Comparison of ENCODE assay signal across 11 cellular contexts in genomic region chr14:100105357-100106169, GRCh38. TPM values are rescaled to one million over a fixed set of nuclear protein-coding genes. Genes with fewer than 3 reads are reported as not detected.
DNase-seq lines count a peak whose midpoint lies in the region; ATAC-seq lines count a peak whose summit lies in the region.
"Had no signal": no experiment of that assay in that cellular context is flagged by ENCODE, and none has a peak within 500 bp of the region (broad histone marks: within the 10 kb centered on the region; RNA-seq: fewer than 3 reads in every experiment).

No MANE protein-coding gene starts in this region.

- H3K27ac Mint-ChIP-seq in activated CD4-positive, alpha-beta T cell treated with anti-CD3 and anti-CD28 coated beads, Interleukin-2, amount 10 ng/mL, durations not matched to agents 7 days and 5 days = peak overlapping the region; percentile 87
- peak overlapping the region; percentile 98 for H3K27ac Mint-ChIP-seq in T-helper 17 cell
- peak overlapping the region; percentile 64 for H3K27ac Mint-ChIP-seq in dendritic cell treated with granulocyte-macrophage colony-stimulating factor and Interleukin-4, amounts not matched to agents 40 ng/mL and 50 ng/mL, for 4 days
- H3K27ac Mint-ChIP-seq in stimulated activated memory B cell treated with anti-CD40 and anti-IgM and Interleukin-4, amounts not matched to agents 10 μg/mL and 1 μg/mL and 100 μg/mL, for 72 hours = peak overlapping the region; percentile 77

- no peaks in the 10 kb centered on the region for H3K9me3 Mint-ChIP-seq in activated CD4-positive, alpha-beta T cell treated with anti-CD3 and anti-CD28 coated beads, Interleukin-2, amount 10 ng/mL, durations not matched to agents 7 days and 5 days
- H3K9me3 Mint-ChIP-seq in dendritic cell treated with granulocyte-macrophage colony-stimulating factor and Interleukin-4, amounts not matched to agents 40 ng/mL and 50 ng/mL, for 4 days = no peaks in the 10 kb centered on the region
- H3K9me3 Mint-ChIP-seq in stimulated activated memory B cell treated with anti-CD40 and anti-IgM and Interleukin-4, amounts not matched to agents 10 μg/mL and 1 μg/mL and 100 μg/mL, for 72 hours = no peaks in the 10 kb centered on the region

- peaks cover 86% of the 10 kb centered on the region for H3K4me1 Mint-ChIP-seq in activated CD4-positive, alpha-beta T cell treated with anti-CD3 and anti-CD28 coated beads, Interleukin-2, amount 10 ng/mL, durations not matched to agents 7 days and 5 days
- peaks cover 71% of the 10 kb centered on the region for H3K4me1 Mint-ChIP-seq in T-helper 17 cell
- H3K4me1 Mint-ChIP-seq in dendritic cell treated with granulocyte-macrophage colony-stimulating factor and Interleukin-4, amounts not matched to agents 40 ng/mL and 50 ng/mL, for 4 days (ENCODE audit: low read depth) = peaks cover 74% of the 10 kb centered on the region
- peaks cover 72% of the 10 kb centered on the region for H3K4me1 Mint-ChIP-seq in stimulated activated memory B cell treated with anti-CD40 and anti-IgM and Interleukin-4, amounts not matched to agents 10 μg/mL and 1 μg/mL and 100 μg/mL, for 72 hours

- no peaks in the 10 kb centered on the region for H3K9me3 ChIP-seq in T-helper 17 cell (ENCODE audit: control insufficient read depth, low read length, poor library complexity, severe bottlenecking)
- H3K9me3 ChIP-seq: MG63 had no signal

- CTCF ChIA-PET in activated CD4-positive, alpha-beta T cell treated with anti-CD3 and anti-CD28 coated beads, Interleukin-2, amount 10 ng/mL, durations not matched to agents 7 days and 5 days (lab: Charles Lee) = interaction anchor here (1.1 to 2.1 kb wide), 8 partner anchors 11 to 88 kb away, joined by 3 to 10 read pairs (median 5); partner anchors contain the start of gene EVL

- peaks cover 86% of the 10 kb centered on the region for H3K36me3 Mint-ChIP-seq in activated CD4-positive, alpha-beta T cell treated with anti-CD3 and anti-CD28 coated beads, Interleukin-2, amount 10 ng/mL, durations not matched to agents 7 days and 5 days (ENCODE audit: low read depth)
- peaks cover 17% of the 10 kb centered on the region for H3K36me3 Mint-ChIP-seq in T-helper 17 cell (ENCODE audit: low read depth)
- peaks cover 97% of the 10 kb centered on the region for H3K36me3 Mint-ChIP-seq in dendritic cell treated with granulocyte-macrophage colony-stimulating factor and Interleukin-4, amounts not matched to agents 40 ng/mL and 50 ng/mL, for 4 days (ENCODE audit: low read depth)
- peaks cover 43% of the 10 kb centered on the region for H3K36me3 Mint-ChIP-seq in stimulated activated memory B cell treated with anti-CD40 and anti-IgM and Interleukin-4, amounts not matched to agents 10 μg/mL and 1 μg/mL and 100 μg/mL, for 72 hours

- no peaks in the 10 kb centered on the region for H3K27me3 Mint-ChIP-seq in activated CD4-positive, alpha-beta T cell treated with anti-CD3 and anti-CD28 coated beads, Interleukin-2, amount 10 ng/mL, durations not matched to agents 7 days and 5 days
- H3K27me3 Mint-ChIP-seq in T-helper 17 cell = no peaks in the 10 kb centered on the region
- H3K27me3 Mint-ChIP-seq in dendritic cell treated with granulocyte-macrophage colony-stimulating factor and Interleukin-4, amounts not matched to agents 40 ng/mL and 50 ng/mL, for 4 days = no peaks in the 10 kb centered on the region
- no peaks in the 10 kb centered on the region for H3K27me3 Mint-ChIP-seq in stimulated activated memory B cell treated with anti-CD40 and anti-IgM and Interleukin-4, amounts not matched to agents 10 μg/mL and 1 μg/mL and 100 μg/mL, for 72 hours

- ATAC-seq in T-helper 17 cell (peak; percentile 27), GM18868 (IDR thresholded peaks at IDR 0.05; ENCODE audit: unreplicated experiment) (no peak)
- ATAC-seq in stimulated activated memory B cell treated with anti-CD40 and anti-IgM and Interleukin-4, amounts not matched to agents 10 μg/mL and 1 μg/mL and 100 μg/mL, for 72 hours = no peak

- DNase-seq in activated CD4-positive, alpha-beta T cell treated with anti-CD3 and anti-CD28 coated beads, Interleukin-2, amount 10 ng/mL, durations not matched to agents 7 days and 5 days = peak; percentile 37
- DNase-seq in activated CD4-positive, alpha-beta T cell treated with anti-CD3 and anti-CD28 coated beads for 1 hour = no peak
- no peak for DNase-seq in T-helper 17 cell
- no peak for DNase-seq in EL
- DNase-seq in mucosa of gallbladder (ENCODE audit: low spot score) = no peak
- DNase-seq: NCI-H748 treated with DMSO at 0.1 percent for 48 hours, SW 1271 had no signal

- intact Hi-C loops in dendritic cell treated with granulocyte-macrophage colony-stimulating factor and Interleukin-4, amounts not matched to agents 40 ng/mL and 50 ng/mL, for 4 days (cut with micrococcal nuclease) = loop anchor here (2.0 kb wide), 1 partner anchor 49 kb away; no protein-coding TSS in a partner anchor

- POLR2A ChIA-PET in activated CD4-positive, alpha-beta T cell treated with anti-CD3 and anti-CD28 coated beads, Interleukin-2, amount 10 ng/mL, durations not matched to agents 7 days and 5 days (lab: Charles Lee) = interaction anchor here (1.1 to 2.0 kb wide), 2 partner anchors 39 to 41 kb away, joined by 4 to 6 read pairs; partner anchors contain the start of gene EVL

- H3K4me3 Mint-ChIP-seq in activated CD4-positive, alpha-beta T cell treated with anti-CD3 and anti-CD28 coated beads, Interleukin-2, amount 10 ng/mL, durations not matched to agents 7 days and 5 days = peak overlapping the region; percentile 40
- H3K4me3 Mint-ChIP-seq in T-helper 17 cell = peak overlapping the region; percentile 73
- no peak overlapping the region for H3K4me3 Mint-ChIP-seq in dendritic cell treated with granulocyte-macrophage colony-stimulating factor and Interleukin-4, amounts not matched to agents 40 ng/mL and 50 ng/mL, for 4 days
- H3K4me3 Mint-ChIP-seq in stimulated activated memory B cell treated with anti-CD40 and anti-IgM and Interleukin-4, amounts not matched to agents 10 μg/mL and 1 μg/mL and 100 μg/mL, for 72 hours = no peak overlapping the region

RNA-seq across cellular contexts. Expression of gene EVL, which starts 40.3 kb away (rescaled TPM):
- 1,000 to 10,000 TPM; 1,017 to 1,048 TPM for total RNA-seq in activated CD4-positive, alpha-beta T cell treated with anti-CD3 and anti-CD28 coated beads, Interleukin-2, amount 10 ng/mL, durations not matched to agents 7 days and 5 days
- total RNA-seq in T-helper 17 cell = 100 to 1,000 TPM; 793 to 831 TPM
- total RNA-seq in mucosa of gallbladder = 89.1 TPM

RNA-seq across cellular contexts. Expression of gene DEGS2, which starts 53.9 kb away (rescaled TPM):
- total RNA-seq in activated CD4-positive, alpha-beta T cell treated with anti-CD3 and anti-CD28 coated beads, Interleukin-2, amount 10 ng/mL, durations not matched to agents 7 days and 5 days = under 1 TPM; 0.15 to 0.23 TPM
- total RNA-seq in T-helper 17 cell (under 1 TPM in 1 of 2 donors, not detected in 1; 0.30 TPM), mucosa of gallbladder (149 TPM)

Comparison
In these comparisons a context has a peak if more than half of its experiments do, and no peak if none do; other contexts are left out.
1. H3K4me3 Mint-ChIP-seq: peak in activated CD4-positive, alpha-beta T cell treated with anti-CD3 and anti-CD28 coated beads, Interleukin-2, amount 10 ng/mL, durations not matched to agents 7 days and 5 days (single experiment) and T-helper 17 cell (single experiment); none in dendritic cell treated with granulocyte-macrophage colony-stimulating factor and Interleukin-4, amounts not matched to agents 40 ng/mL and 50 ng/mL, for 4 days (single experiment) and stimulated activated memory B cell treated with anti-CD40 and anti-IgM and Interleukin-4, amounts not matched to agents 10 μg/mL and 1 μg/mL and 100 μg/mL, for 72 hours (single experiment).
2. RNA of gene DEGS2, which starts 53.9 kb away (total RNA-seq): 149 TPM in mucosa of gallbladder (single experiment); 0.30 TPM in T-helper 17 cell and 0.15 to 0.23 TPM in activated CD4-positive, alpha-beta T cell treated with anti-CD3 and anti-CD28 coated beads, Interleukin-2, amount 10 ng/mL, durations not matched to agents 7 days and 5 days; every median in the first group is over 100 times any median in the second.
3. Peak in every context shown above with its lines, with median percentiles within 50 percentile points of each other: H3K27ac Mint-ChIP-seq.